In the genomic region with DNA sequence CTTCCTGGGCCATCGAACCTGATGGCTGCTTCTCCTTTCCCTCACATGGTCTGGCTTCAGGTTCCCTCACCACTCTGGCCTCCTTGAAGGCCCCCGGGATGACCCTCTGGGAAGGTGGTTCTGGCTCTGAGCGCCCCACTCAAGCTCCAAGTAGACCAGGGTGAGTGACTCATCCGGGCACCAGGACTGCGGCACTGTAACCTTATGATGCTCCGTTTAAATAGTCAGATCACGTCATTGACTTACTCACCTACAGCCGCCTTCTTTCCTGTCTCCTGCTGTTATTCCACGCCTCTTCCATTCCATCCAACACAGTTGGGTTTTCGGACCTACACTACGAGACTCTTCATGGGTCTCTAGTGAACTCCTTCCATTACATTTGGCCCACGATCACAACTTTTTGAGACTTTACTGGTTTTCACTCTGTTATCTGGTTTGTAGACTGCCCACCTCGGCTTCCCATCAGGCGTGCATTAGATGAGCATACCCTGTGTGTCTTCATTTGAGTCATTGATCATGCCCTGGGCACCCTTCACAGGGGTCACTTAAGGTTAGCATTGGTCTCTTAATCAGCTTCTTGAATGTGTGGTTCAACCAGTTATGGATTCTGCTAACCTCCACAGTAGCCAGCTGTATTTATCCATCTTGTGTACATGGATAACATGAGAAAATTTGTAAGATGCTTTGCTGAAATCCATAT, we compare ENCODE assay signal across 14 cellular contexts.
DNase-seq lines count a peak whose midpoint lies in the region; ATAC-seq and TF ChIP-seq lines count a peak whose summit lies in the region.
"Had no signal": no experiment of that assay in that cellular context is flagged by ENCODE, and none has a peak within 500 bp of the region (broad histone marks: within the 10 kb centered on the region; RNA-seq: fewer than 3 reads in every experiment).

No MANE protein-coding gene starts in this region.

- no peak overlapping the region for H3K4me3 Mint-ChIP-seq in CD8-positive, alpha-beta T cell
- H3K4me3 Mint-ChIP-seq: brain; stimulated activated effector memory CD8-positive, alpha-beta T cell treated with anti-CD3 and anti-CD28 coated beads, Interleukin-12 subunit alpha, Interleukin-12 subunit beta, amount 100 ng/mL, for 72 hours had no signal

- no peaks in the 10 kb centered on the region for H3K9me3 Mint-ChIP-seq in CD8-positive, alpha-beta T cell
- H3K9me3 Mint-ChIP-seq: stimulated activated effector memory CD8-positive, alpha-beta T cell treated with anti-CD3 and anti-CD28 coated beads, Interleukin-12 subunit alpha, Interleukin-12 subunit beta, amount 100 ng/mL, for 72 hours had no signal

- peaks cover 64% of the 10 kb centered on the region for H3K4me1 Mint-ChIP-seq in CD8-positive, alpha-beta T cell (ENCODE audit: low read depth)

- no peaks in the 10 kb centered on the region for H3K27me3 ChIP-seq in CD8-positive, alpha-beta T cell (ENCODE audit: insufficient read depth, low read length)

- CTCF ChIA-PET in CD8-positive, alpha-beta T cell (lab: Charles Lee): interaction anchor here (0.8 to 7.6 kb wide), 6 partner anchors 16 to 147 kb away, joined by 3 to 57 read pairs (median 4); no protein-coding TSS in a partner anchor

- peaks cover 13% of the 10 kb centered on the region for H3K36me3 Mint-ChIP-seq in CD8-positive, alpha-beta T cell

- intact Hi-C loops in CD8-positive, alpha-beta T cell (cut with DNase I, micrococcal nuclease): loop anchor here (5.0 kb wide), 2 partner anchors 63 to 148 kb away; partner anchors contain the start of gene MVB12B (in 2 of the 2)

- no peak for ATAC-seq in CD8-positive, alpha-beta T cell
- no peak for ATAC-seq in GM19467 (IDR thresholded peaks at IDR 0.05; ENCODE audit: unreplicated experiment)
- ATAC-seq in HG03175 (IDR thresholded peaks at IDR 0.05; ENCODE audit: unreplicated experiment): no peak
- ATAC-seq: stimulated activated effector memory CD8-positive, alpha-beta T cell treated with anti-CD3 and anti-CD28 coated beads, Interleukin-12 subunit alpha, Interleukin-12 subunit beta, amount 100 ng/mL, for 72 hours had no signal

- no peak for TF ChIP-seq CTCF in CD8-positive, alpha-beta T cell (IDR thresholded peaks at IDR 0.05)

- H3K36me3 ChIP-seq in CD8-positive, alpha-beta T cell (ENCODE audit: insufficient read depth, low read length): no peaks in the 10 kb centered on the region

- no peak for DNase-seq in CD8-positive, alpha-beta T cell
- DNase-seq in RPMI7951 (ENCODE audit: low read depth) (peak; percentile 78), dermis microvascular lymphatic vessel endothelial cell (ENCODE audit: low read depth in 2 of 2) (peak; percentile 17 to 85), non-pigmented ciliary epithelial cell (ENCODE audit: low read depth) (peak; percentile 87)
- DNase-seq in stimulated activated CD4-positive, alpha-beta T cell treated with anti-CD3 and anti-CD28 coated beads, Interleukin-2, amount 100 ng/mL, for 48 hours: no peak
- DNase-seq in stimulated activated CD8-positive, alpha-beta memory T cell treated with anti-CD3 and anti-CD28 coated beads, Interleukin-4, amount 100 ng/mL, for 48 hours: no peak
- DNase-seq: activated CD4-positive, CD25-positive, alpha-beta regulatory T cell treated with anti-CD3 and anti-CD28 coated beads, Interleukin-2, amount 50 U/mL, for 72 hours; NCI-H2081 treated with DMSO at 0.1 percent for 48 hours; stimulated activated CD4-positive, alpha-beta T cell treated with anti-CD3 and anti-CD28 coated beads, Interleukin-1b, Interleukin-23, amount 100 ng/mL, for 48 hours had no signal

- H3K27ac ChIP-seq in CD8-positive, alpha-beta T cell (ENCODE audit: low read depth, low read length): no peak overlapping the region

- no peaks in the 10 kb centered on the region for H3K9me3 ChIP-seq in CD8-positive, alpha-beta T cell (ENCODE audit: low read length)

- H3K4me1 ChIP-seq in CD8-positive, alpha-beta T cell (ENCODE audit: insufficient read depth, low read length): peaks cover 40% of the 10 kb centered on the region

- no peaks in the 10 kb centered on the region for H3K27me3 Mint-ChIP-seq in CD8-positive, alpha-beta T cell (ENCODE audit: low read depth)
- H3K27me3 Mint-ChIP-seq: progenitor cell of endocrine pancreas had no signal

- H3K4me3 ChIP-seq in CD8-positive, alpha-beta T cell (ENCODE audit: low read depth, low read length): no peak overlapping the region

- POLR2A ChIA-PET in CD8-positive, alpha-beta T cell (lab: Charles Lee): interaction anchor here (1.1 kb wide), 1 partner anchor 16 kb away, joined by 3 read pairs; no protein-coding TSS in a partner anchor

- peak overlapping the region; percentile 8 for H3K27ac Mint-ChIP-seq in CD8-positive, alpha-beta T cell
- H3K27ac Mint-ChIP-seq: progenitor cell of endocrine pancreas; stimulated activated effector memory CD8-positive, alpha-beta T cell treated with anti-CD3 and anti-CD28 coated beads, Interleukin-12 subunit alpha, Interleukin-12 subunit beta, amount 100 ng/mL, for 72 hours had no signal

Comparison
In these comparisons a context has a peak if more than half of its experiments do, and no peak if none do; other contexts are left out.
1. DNase-seq: peak in RPMI7951 (single experiment), dermis microvascular lymphatic vessel endothelial cell (2 of 2) and non-pigmented ciliary epithelial cell (single experiment); none in CD8-positive, alpha-beta T cell (0 of 7), stimulated activated CD4-positive, alpha-beta T cell treated with anti-CD3 and anti-CD28 coated beads, Interleukin-2, amount 100 ng/mL, for 48 hours (0 of 2) and stimulated activated CD8-positive, alpha-beta memory T cell treated with anti-CD3 and anti-CD28 coated beads, Interleukin-4, amount 100 ng/mL, for 48 hours (single experiment).